Comparison of ENCODE assay signal across 1 cellular context in the genomic region with DNA sequence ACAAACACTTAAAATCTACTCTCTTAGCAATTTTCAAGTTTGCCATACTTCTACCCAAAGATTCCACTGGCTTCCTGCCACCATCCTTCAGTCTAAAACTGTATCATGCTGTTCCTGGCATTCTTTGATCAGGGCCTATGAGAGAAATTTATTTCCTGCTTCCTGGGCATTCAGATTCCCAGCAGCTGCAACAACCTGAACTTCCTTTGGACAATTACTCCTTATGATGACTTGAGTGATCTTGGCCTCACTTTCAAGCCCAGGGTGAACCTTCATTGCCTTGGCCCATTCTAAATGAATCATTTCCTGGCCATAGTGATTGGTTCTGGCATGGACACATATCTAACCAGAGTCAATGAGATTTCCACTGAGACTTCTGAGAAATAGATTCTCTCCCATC.
TF ChIP-seq lines count a peak whose summit lies in the region.

No MANE protein-coding gene starts in this region.

TF ChIP-seq in endothelial cell of umbilical vein, 7 proteins besides CTCF, POLR2A, EP300 and RAD21:
- no peak for TF ChIP-seq EZH2 (IDR thresholded peaks at IDR 0.05; ENCODE audit: borderline replicate concordance, low read depth, low read length, severe bottlenecking)
- TF ChIP-seq JUN (IDR thresholded peaks at IDR 0.05; ENCODE audit: borderline replicate concordance, insufficient read depth, insufficient read length, low read depth): peak; percentile 52
- TF ChIP-seq POLR2AphosphoS5 (IDR thresholded peaks at IDR 0.05; ENCODE audit: insufficient read depth, low read depth, low read length): peak; percentile 32
- TF ChIP-seq, protein P1, sequence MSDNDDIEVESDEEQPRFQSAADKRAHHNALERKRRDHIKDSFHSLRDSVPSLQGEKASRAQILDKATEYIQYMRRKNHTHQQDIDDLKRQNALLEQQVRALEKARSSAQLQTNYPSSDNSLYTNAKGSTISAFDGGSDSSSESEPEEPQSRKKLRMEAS (IDR thresholded peaks at IDR 0.05; ENCODE audit: insufficient read depth, insufficient read length): no peak
- TF ChIP-seq MYC (IDR thresholded peaks at IDR 0.05; ENCODE audit: low read depth, low read length): no peak
- no peak for TF ChIP-seq GATA2 (IDR thresholded peaks at IDR 0.05; ENCODE audit: insufficient read depth, insufficient read length, low read depth, low read length)
- peak; percentile 74 for TF ChIP-seq FOS (IDR thresholded peaks at IDR 0.05; ENCODE audit: borderline replicate concordance, insufficient read depth, low read length)
